In genomic region chr18:58077329-58077728, GRCh38 we compare ENCODE assay signal across 20 cellular contexts. TPM values are rescaled to one million over a fixed set of nuclear protein-coding genes. Genes with fewer than 3 reads are reported as not detected.
DNase-seq lines count a peak whose midpoint lies in the region; ATAC-seq, FAIRE-seq and TF ChIP-seq lines count a peak whose summit lies in the region.
"Had no signal": no experiment of that assay in that cellular context is flagged by ENCODE, and none has a peak within 500 bp of the region (broad histone marks: within the 10 kb centered on the region; RNA-seq: fewer than 3 reads in every experiment).

No MANE protein-coding gene starts in this region.

- H2AFZ ChIP-seq in OCI-LY7 (ENCODE audit: low read length): no peak overlapping the region
- no peak overlapping the region for H2AFZ ChIP-seq in MM.1S (ENCODE audit: low read length)

- TF ChIP-seq POLR2A in body of pancreas (IDR thresholded peaks at IDR 0.05): no peak
- TF ChIP-seq POLR2A in heart left ventricle (IDR thresholded peaks at IDR 0.05): no peak

- no peaks in the 10 kb centered on the region for H3K9me3 ChIP-seq in body of pancreas
- H3K9me3 ChIP-seq in pancreas: no peaks in the 10 kb centered on the region
- H3K9me3 ChIP-seq in heart left ventricle: peaks cover 0 to 5% (median 0%) of the 10 kb centered on the region in 12 donors
- no peaks in the 10 kb centered on the region for H3K9me3 ChIP-seq in OCI-LY7 (ENCODE audit: low read length)
- H3K9me3 ChIP-seq in MM.1S (replicated peaks; ENCODE audit: insufficient read depth, low read length): no peaks in the 10 kb centered on the region
- H3K9me3 ChIP-seq: HAP-1 had no signal

- POLR2A ChIA-PET in OCI-LY7 (lab: Charles Lee): interaction anchor here (0.6 kb wide), 1 partner anchor 18 kb away, joined by 3 read pairs; no protein-coding TSS in a partner anchor

- H3K4me1 ChIP-seq in body of pancreas (peaks cover 28% of the 10 kb centered on the region), pancreas (peaks cover 0 to 13% (median 8%) of the 10 kb centered on the region in 3 donors), heart left ventricle (no peaks in the 10 kb centered on the region), OCI-LY7 (ENCODE audit: insufficient read depth, low read length, poor library complexity, severe bottlenecking) (no peaks in the 10 kb centered on the region), MM.1S (ENCODE audit: low read length) (no peaks in the 10 kb centered on the region)

- intact Hi-C loops in body of pancreas (cut with DNase I): no loop called here
- intact Hi-C loops in pancreas (cut with DNase I): no loop called here
- intact Hi-C loops in heart left ventricle (cut with DNase I): no loop called here
- intact Hi-C loops in OCI-LY7 (cut with micrococcal nuclease; ENCODE audit: unreplicated experiment): no loop called here

- ATAC-seq in body of pancreas (peak; percentile 25), pancreas (peak; percentile 25 to 57 (median 40)), heart left ventricle (no peak)

- 49 to 50% methylated on average over 9 of the region's 9 CpGs for WGBS in body of pancreas, 2 donors
- 47 to 53% methylated on average over 9 of the region's 9 CpGs for WGBS in pancreas, 2 donors
- 87 to 93% (median 90%) methylated on average over 9 of the region's 9 CpGs for WGBS in heart left ventricle, 4 donors

- no peaks in the 10 kb centered on the region for H3K36me3 ChIP-seq in body of pancreas (replicated peaks in 1 of 2; ENCODE audit: insufficient read depth in 1 of 2, low read depth in 2 of 2)
- H3K36me3 ChIP-seq in pancreas: no peaks in the 10 kb centered on the region
- no peaks in the 10 kb centered on the region for H3K36me3 ChIP-seq in heart left ventricle
- no peaks in the 10 kb centered on the region for H3K36me3 ChIP-seq in OCI-LY7 (ENCODE audit: insufficient read depth, low read length)
- no peaks in the 10 kb centered on the region for H3K36me3 ChIP-seq in MM.1S (replicated peaks; ENCODE audit: insufficient read depth, low read length)
- H3K36me3 ChIP-seq: HAP-1 had no signal

- H3K27me3 ChIP-seq in body of pancreas (no peaks in the 10 kb centered on the region), pancreas (no peaks in the 10 kb centered on the region), heart left ventricle (no peaks in the 10 kb centered on the region), MM.1S (replicated peaks; ENCODE audit: insufficient read depth, low read length) (no peaks in the 10 kb centered on the region)

- CTCF ChIA-PET in OCI-LY7 (lab: Charles Lee; ENCODE audit: unreplicated experiment): no interaction called here

- no peaks in the 10 kb centered on the region for H3K9me2 ChIP-seq in OCI-LY7 (ENCODE audit: insufficient read depth, low read length)
- no peaks in the 10 kb centered on the region for H3K9me2 ChIP-seq in MM.1S (replicated peaks; ENCODE audit: insufficient read depth, low read length)

- no peak overlapping the region for H3K9ac ChIP-seq in MM.1S (ENCODE audit: low read length)

- no peaks in the 10 kb centered on the region for H3F3A ChIP-seq in MM.1S (ENCODE audit: insufficient read depth, low read length)

- H3K4me2 ChIP-seq in OCI-LY7 (ENCODE audit: low read length) (no peak overlapping the region), MM.1S (ENCODE audit: low read depth, low read length) (no peak overlapping the region)

- BruUV-seq in OCI-LY7 (replicated peaks; lab: Mats Ljungman, UMichigan): no TSS peak

- H4K20me1 ChIP-seq in OCI-LY7 (ENCODE audit: insufficient read depth, low read length): no peaks in the 10 kb centered on the region
- no peaks in the 10 kb centered on the region for H4K20me1 ChIP-seq in MM.1S (ENCODE audit: insufficient read depth, low read length)

- DNase-seq in D721Med (ENCODE audit: insufficient read length, low spot score): no peak
- no peak for DNase-seq in body of pancreas
- DNase-seq in pancreas: no peak
- DNase-seq in heart left ventricle: no peak
- DNase-seq in activated CD8-positive, alpha-beta memory T cell treated with anti-CD3 and anti-CD28 coated beads for 24 hours: no peak
- no peak for DNase-seq in OCI-LY7 (ENCODE audit: low spot score)
- no peak for DNase-seq in MM.1S
- DNase-seq: C1 segment of cervical spinal cord; CD4-positive, alpha-beta T cell; CD8-positive, alpha-beta memory T cell; DMS53; DMS79 treated with DMSO at 0.1 percent for 48 hours; GF-D8; GOT3; HFFc6 had no signal

- TF ChIP-seq CTCF in 22Rv1 (IDR thresholded peaks at IDR 0.05) (no peak), D721Med (IDR thresholded peaks at IDR 0.05; ENCODE audit: insufficient read depth, missing control alignments) (no peak), body of pancreas (IDR thresholded peaks at IDR 0.05) (no peak), pancreas (IDR thresholded peaks at IDR 0.05) (no peak), heart left ventricle (IDR thresholded peaks at IDR 0.05) (no peak), OCI-LY7 (conservative IDR thresholded peaks at IDR 0.05; ENCODE audit: low read length) (no peak), MM.1S (IDR thresholded peaks at IDR 0.05; ENCODE audit: low read length) (no peak)

- no peak overlapping the region for H3K4me3 ChIP-seq in body of pancreas
- H3K4me3 ChIP-seq in pancreas: no peak overlapping the region
- H3K4me3 ChIP-seq in heart left ventricle: no peak overlapping the region
- no peak overlapping the region for H3K4me3 ChIP-seq in OCI-LY7 (ENCODE audit: low read depth, low read length, poor library complexity, severe bottlenecking)
- no peak overlapping the region for H3K4me3 ChIP-seq in MM.1S (ENCODE audit: low read length)
- H3K4me3 ChIP-seq: HAP-1 had no signal

- peak; percentile 94 for FAIRE-seq in D721Med (lab: Jason Lieb, UNC)
- no peak for FAIRE-seq in pancreas (lab: Jason Lieb, UNC)
- FAIRE-seq: GM12891, GM18507, H54 had no signal

- H3K27ac ChIP-seq in 22Rv1 (peak overlapping the region; percentile 51), body of pancreas (peak overlapping the region in 2 of 4 donors; percentile 2 to 28), pancreas (no peak overlapping the region), heart left ventricle (no peak overlapping the region), OCI-LY7 (ENCODE audit: low read depth, low read length, poor library complexity, severe bottlenecking) (no peak overlapping the region), MM.1S (ENCODE audit: low read length) (no peak overlapping the region)

- H3K79me2 ChIP-seq in OCI-LY7 (ENCODE audit: insufficient read depth, low read depth, low read length) (no peaks in the 10 kb centered on the region), MM.1S (ENCODE audit: low read length) (peaks cover 4% of the 10 kb centered on the region; the same call in 1 of the 2 replicates)

RNA-seq across cellular contexts. Expression of gene NEDD4L, which starts 33.3 kb away (rescaled TPM):
- 100 to 1,000 TPM; 105 to 108 TPM for total RNA-seq in body of pancreas
- total RNA-seq in pancreas: 100 to 1,000 TPM in 2 of 6 donors, 10 to 100 TPM in 4; 57.7 to 113 (median 72.3) TPM
- 10 to 100 TPM; 45.0 to 67.5 TPM for polyA plus RNA-seq in pancreas
- total RNA-seq in heart left ventricle: 10 to 100 TPM; 33.8 to 64.1 (median 54.9) TPM
- 10 to 100 TPM; 14.7 to 20.5 TPM for polyA plus RNA-seq in heart left ventricle
- 3.3 and 3.4 TPM in 2 replicates for total RNA-seq in OCI-LY7 (2014; rRNA removed; shearing (Covaris generic))
- 3.2 and 3.6 TPM in 2 replicates for total RNA-seq in OCI-LY7 (2022)

Comparison
In these comparisons a context has a peak if more than half of its experiments do, and no peak if none do; other contexts are left out.
1. ATAC-seq: peak in body of pancreas (single experiment) and pancreas (4 of 4); none in heart left ventricle (0 of 4).
2. RNA of gene NEDD4L, which starts 33.3 kb away (total RNA-seq): 105 to 108 TPM in body of pancreas, 57.7 to 113 TPM in pancreas and 33.8 to 64.1 TPM in heart left ventricle; 3.2 to 3.6 TPM in OCI-LY7; every median in the first group is over 4 times any median in the second.